Comparison of ENCODE assay signal across 8 cellular contexts in genomic region chr9:70411930-70412677, GRCh38. TPM values are rescaled to one million over a fixed set of nuclear protein-coding genes. Genes with fewer than 3 reads are reported as not detected.
A peak's percentile ranks its signal among the peaks of the same experiment; 100 is the strongest.
DNase-seq lines count a peak whose midpoint lies in the region; ATAC-seq and FAIRE-seq lines count a peak whose summit lies in the region.

No MANE protein-coding gene starts in this region.

- no peak overlapping the region for H4K8ac ChIP-seq in trophoblast cell (ENCODE audit: low read depth, low read length)

- FAIRE-seq in urothelium cell line (lab: Jason Lieb, UNC) = no peak

- H3K27ac ChIP-seq in SJCRH30 = peak overlapping the region; percentile 86
- H3K27ac ChIP-seq in trophoblast cell (ENCODE audit: low read depth, low read length) = no peak overlapping the region

- intact Hi-C loops in Right ventricle myocardium inferior (cut with DNase I) = loop anchor here (1.0 to 2.0 kb wide), 2 partner anchors 8 to 19 kb away; no protein-coding TSS in a partner anchor

- H3K4me1 Mint-ChIP-seq in activated naive CD4-positive, alpha-beta T cell treated with anti-CD3 and anti-CD28 coated beads, Interleukin-2, amount 50 U/mL, for 24 hours = peaks cover 54% of the 10 kb centered on the region

- no CpG with 5 or more reads among the region's 34 CpGs for WGBS in trophoblast cell (ENCODE audit: extremely low coverage, insufficient coverage, insufficient read length)

- H3K14ac ChIP-seq in trophoblast cell (ENCODE audit: low read length) = no peak overlapping the region

- H3K27ac Mint-ChIP-seq in activated naive CD4-positive, alpha-beta T cell treated with anti-CD3 and anti-CD28 coated beads, Interleukin-2, amount 50 U/mL, for 24 hours = peak overlapping the region; percentile 100

- no peaks in the 10 kb centered on the region for H3K36me3 Mint-ChIP-seq in activated naive CD4-positive, alpha-beta T cell treated with anti-CD3 and anti-CD28 coated beads, Interleukin-2, amount 50 U/mL, for 24 hours

- H2BK120ac ChIP-seq in trophoblast cell (ENCODE audit: insufficient read depth, low read length, poor library complexity) = no peak overlapping the region

- no peak overlapping the region for H2AK5ac ChIP-seq in trophoblast cell (ENCODE audit: low read length)

- H3K9me3 ChIP-seq in SJCRH30 (replicated peaks) = no peaks in the 10 kb centered on the region
- H3K9me3 ChIP-seq in trophoblast cell (ENCODE audit: insufficient read depth, low read depth, low read length) = no peaks in the 10 kb centered on the region

- no peak overlapping the region for H3K9ac ChIP-seq in trophoblast cell (ENCODE audit: low read length)

- peak overlapping the region; percentile 99 for H3K4me3 Mint-ChIP-seq in activated naive CD4-positive, alpha-beta T cell treated with anti-CD3 and anti-CD28 coated beads, Interleukin-2, amount 50 U/mL, for 24 hours

- no peak overlapping the region for H2AFZ ChIP-seq in trophoblast cell (ENCODE audit: insufficient read depth, low read length, poor library complexity)

- no peaks in the 10 kb centered on the region for H3K79me2 ChIP-seq in trophoblast cell (ENCODE audit: control insufficient read depth, insufficient read depth, low read length, poor library complexity)

- no peak overlapping the region for H3K4ac ChIP-seq in trophoblast cell (ENCODE audit: low read depth, low read length)

- peak overlapping the region; percentile 67 for H3K4me3 ChIP-seq in SJCRH30
- H3K4me3 ChIP-seq in trophoblast cell (ENCODE audit: low read depth, low read length) = no peak overlapping the region

- H2BK5ac ChIP-seq in trophoblast cell (ENCODE audit: low read depth, low read length, poor library complexity) = no peak overlapping the region

- H3K4me2 ChIP-seq in trophoblast cell (ENCODE audit: low read length) = peak overlapping the region; percentile 86

- H3K23ac ChIP-seq in trophoblast cell (ENCODE audit: low read length) = no peak overlapping the region

- H4K12ac ChIP-seq in trophoblast cell (ENCODE audit: low read depth, low read length) = no peak overlapping the region

- H2BK12ac ChIP-seq in trophoblast cell (ENCODE audit: low read length) = no peak overlapping the region

- H3K36me3 ChIP-seq in SJCRH30 = no peaks in the 10 kb centered on the region
- H3K36me3 ChIP-seq in trophoblast cell (ENCODE audit: control insufficient read depth in 1 of 2, insufficient read depth in 2 of 2, low read length in 2 of 2) = no peaks in the 10 kb centered on the region

- ATAC-seq in GM18498 (IDR thresholded peaks at IDR 0.05; ENCODE audit: unreplicated experiment) = peak; percentile 24
- peak; percentile 24 for ATAC-seq in HG02943 (IDR thresholded peaks at IDR 0.05; ENCODE audit: low read depth, unreplicated experiment)
- ATAC-seq in Right ventricle myocardium inferior = peak; percentile 60

- H3K27me3 Mint-ChIP-seq in activated naive CD4-positive, alpha-beta T cell treated with anti-CD3 and anti-CD28 coated beads, Interleukin-2, amount 50 U/mL, for 24 hours = no peaks in the 10 kb centered on the region

- H3K4me1 ChIP-seq in SJCRH30 (peaks cover 19% of the 10 kb centered on the region), trophoblast cell (ENCODE audit: control insufficient read depth in 1 of 2, insufficient read depth in 2 of 2, low read length in 2 of 2) (peaks cover 8 to 20% of the 10 kb centered on the region in 2 experiments)

- H3K9me3 Mint-ChIP-seq in activated naive CD4-positive, alpha-beta T cell treated with anti-CD3 and anti-CD28 coated beads, Interleukin-2, amount 50 U/mL, for 24 hours = no peaks in the 10 kb centered on the region

- no peaks in the 10 kb centered on the region for H3K27me3 ChIP-seq in SJCRH30
- peaks cover 19% of the 10 kb centered on the region for H3K27me3 ChIP-seq in trophoblast cell (ENCODE audit: insufficient read depth, low read length)

- DNase-seq in SJCRH30 = peak; percentile 87 to 88
- peak; percentile 76 for DNase-seq in Right ventricle myocardium inferior (ENCODE audit: missing footprints)
- DNase-seq in trophoblast cell = peak in 1 of 2 donors; percentile 39
- DNase-seq in urothelium cell line (ENCODE audit: low spot score) = peak; percentile 73
- DNase-seq in NCI-H1048 (lab: John Stamatoyannopoulos, UW) = no peak

- H3K18ac ChIP-seq in trophoblast cell (ENCODE audit: low read length) = no peak overlapping the region

- H4K91ac ChIP-seq in trophoblast cell (ENCODE audit: low read depth, low read length) = no peak overlapping the region

- no peaks in the 10 kb centered on the region for H3K79me1 ChIP-seq in trophoblast cell (ENCODE audit: low read length)

RNA-seq across cellular contexts. Expression of gene KLF9, which starts 2.4 kb away (rescaled TPM):
- 13.4 and 14.4 TPM in 2 replicates for total RNA-seq in SJCRH30 (2014; rRNA removed; shearing (Covaris generic))
- total RNA-seq in Right ventricle myocardium inferior = 52.6 TPM
- 0.15 TPM in 2 replicates for polyA plus RNA-seq in trophoblast cell (2013)
